In the genomic region with DNA sequence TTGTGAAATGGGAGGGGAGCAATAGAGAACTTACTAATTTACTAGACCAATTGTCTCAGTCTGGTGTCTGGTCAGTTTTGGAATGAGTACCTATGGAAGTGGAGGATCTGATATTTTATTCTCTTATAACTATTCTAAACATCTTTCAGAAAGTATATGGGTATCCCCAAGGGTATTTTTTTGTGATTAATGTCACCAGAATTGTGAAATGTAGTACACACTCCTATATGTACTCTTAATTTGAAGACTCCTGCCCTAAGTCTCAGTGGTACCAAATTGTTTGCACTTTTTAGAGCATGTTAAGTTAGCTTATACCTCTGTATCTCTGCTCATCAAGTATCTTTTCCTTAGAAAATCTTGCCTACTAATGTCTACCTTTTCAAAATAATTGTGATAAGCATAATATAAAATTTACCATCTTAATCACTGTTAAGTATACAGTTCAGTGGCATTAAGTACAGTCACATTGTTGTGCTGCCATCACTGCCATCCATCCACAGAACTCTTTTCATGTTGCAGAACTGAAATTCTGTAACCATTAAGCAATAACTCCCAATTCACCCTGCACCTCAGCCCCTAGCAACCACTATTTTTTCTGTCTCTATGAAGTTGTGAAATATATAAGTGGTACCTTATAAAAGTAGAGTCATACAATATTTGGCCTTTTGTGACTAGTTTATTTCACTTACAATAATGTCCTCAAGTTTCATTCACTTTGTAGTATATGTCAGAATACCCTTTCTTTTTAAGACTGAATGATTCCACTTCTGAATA, we compare ENCODE assay signal across 11 cellular contexts.
"Had no signal": no experiment of that assay in that cellular context is flagged by ENCODE, and none has a peak within 500 bp of the region (broad histone marks: within the 10 kb centered on the region; RNA-seq: fewer than 3 reads in every experiment).

No MANE protein-coding gene starts in this region.

- H3K27ac Mint-ChIP-seq: activated B cell treated with CpG ODN at 0.5 μM for 24 hours; activated CD4-positive, alpha-beta T cell treated with anti-CD3 and anti-CD28 coated beads, Interleukin-2, amount 10 ng/mL, durations not matched to agents 24 days and 14 days; activated naive CD4-positive, alpha-beta T cell treated with anti-CD3 and anti-CD28 coated beads for 36 hours; activated naive CD8-positive, alpha-beta T cell treated with anti-CD3 and anti-CD28 coated beads, Interleukin-2, amount 50 U/mL, for 24 hours; activated T-helper 2 cell treated with anti-CD3 and anti-CD28 coated beads, Interferon-gamma antibody, Interleukin-2, Interleukin-4, amounts not matched to agents 10 μg/mL and 5 μg/mL and 100 μg/mL, durations not matched to agents 14 hours and 24 hours and 36 hours; stimulated activated effector memory CD8-positive, alpha-beta T cell treated with anti-CD3 and anti-CD28 coated beads, Interleukin-12 subunit alpha, Interleukin-12 subunit beta, amount 100 ng/mL, for 72 hours had no signal

- DNase-seq: activated B cell treated with CpG ODN at 0.5 μM for 24 hours; activated CD4-positive, alpha-beta T cell treated with anti-CD3 and anti-CD28 coated beads, Interleukin-2, amount 10 ng/mL, durations not matched to agents 24 days and 14 days; activated naive CD4-positive, alpha-beta T cell treated with anti-CD3 and anti-CD28 coated beads for 36 hours; activated naive CD8-positive, alpha-beta T cell treated with anti-CD3 and anti-CD28 coated beads, Interleukin-2, amount 50 U/mL, for 24 hours; activated T-cell treated with anti-CD3 and anti-CD28 coated beads for 4 hours; stimulated activated CD4-positive, alpha-beta T cell treated with anti-CD3 and anti-CD28 coated beads, Interleukin-12 subunit alpha, Interleukin-12 subunit beta, amount 100 ng/mL, for 4 hours; stimulated activated CD4-positive, alpha-beta T cell treated with anti-CD3 and anti-CD28 coated beads, Interleukin-2, amount 100 ng/mL, for 24 hours; T-helper 2 cell; thyroid gland had no signal

- H3K4me3 Mint-ChIP-seq: activated B cell treated with CpG ODN at 0.5 μM for 24 hours; activated CD4-positive, alpha-beta T cell treated with anti-CD3 and anti-CD28 coated beads, Interleukin-2, amount 10 ng/mL, durations not matched to agents 24 days and 14 days; activated naive CD4-positive, alpha-beta T cell treated with anti-CD3 and anti-CD28 coated beads for 36 hours; activated naive CD8-positive, alpha-beta T cell treated with anti-CD3 and anti-CD28 coated beads, Interleukin-2, amount 50 U/mL, for 24 hours; stimulated activated effector memory CD8-positive, alpha-beta T cell treated with anti-CD3 and anti-CD28 coated beads, Interleukin-12 subunit alpha, Interleukin-12 subunit beta, amount 100 ng/mL, for 72 hours had no signal

- ATAC-seq: activated naive CD8-positive, alpha-beta T cell treated with anti-CD3 and anti-CD28 coated beads, Interleukin-2, amount 50 U/mL, for 24 hours; stimulated activated effector memory CD8-positive, alpha-beta T cell treated with anti-CD3 and anti-CD28 coated beads, Interleukin-12 subunit alpha, Interleukin-12 subunit beta, amount 100 ng/mL, for 72 hours had no signal

- H3K9me3 Mint-ChIP-seq: stimulated activated effector memory CD8-positive, alpha-beta T cell treated with anti-CD3 and anti-CD28 coated beads, Interleukin-12 subunit alpha, Interleukin-12 subunit beta, amount 100 ng/mL, for 72 hours had no signal

- H3K27me3 Mint-ChIP-seq: activated B cell treated with CpG ODN at 0.5 μM for 24 hours had no signal
